In genomic region chr21:22871692-22872091, GRCh38 we compare ENCODE assay signal across 16 cellular contexts.
DNase-seq lines count a peak whose midpoint lies in the region; ATAC-seq, FAIRE-seq and TF ChIP-seq lines count a peak whose summit lies in the region.
"Had no signal": no experiment of that assay in that cellular context is flagged by ENCODE, and none has a peak within 500 bp of the region (broad histone marks: within the 10 kb centered on the region; RNA-seq: fewer than 3 reads in every experiment).

No MANE protein-coding gene starts in this region.

- no peaks in the 10 kb centered on the region for H3K36me3 Mint-ChIP-seq in activated T-cell treated with anti-CD3 and anti-CD28 coated beads, Interleukin-2, amount 50 U/mL, for 72 hours (ENCODE audit: insufficient read depth in 2 of 2)

- no peaks in the 10 kb centered on the region for H3K9me3 ChIP-seq in lower lobe of right lung
- no peaks in the 10 kb centered on the region for H3K9me3 ChIP-seq in testis

- no peak for DNase-seq in activated T-cell treated with anti-CD3 and anti-CD28 coated beads, Interleukin-2, amount 50 U/mL, for 72 hours
- DNase-seq in activated T-cell treated with anti-CD3 and anti-CD28 coated beads, Interleukin-2, amount 50 U/mL, for 48 hours: no peak
- peak; percentile 67 for DNase-seq in OCI-M1 (lab: John Stamatoyannopoulos, UW)
- DNase-seq in bronchial epithelial cell (ENCODE audit: low read depth): peak; percentile 70
- DNase-seq in lower lobe of right lung: no peak
- no peak for DNase-seq in activated CD4-positive, alpha-beta T cell treated with anti-CD3 and anti-CD28 coated beads, Interleukin-2, amount 50 U/mL, for 48 hours
- no peak for DNase-seq in testis
- DNase-seq in cortex of kidney (lab: John Stamatoyannopoulos, UW): no peak
- DNase-seq: C1 segment of cervical spinal cord; CD4-positive, alpha-beta T cell; DND-41; GF-D8; GM23248 had no signal

- TF ChIP-seq CTCF in bronchial epithelial cell (IDR thresholded peaks at IDR 0.05; ENCODE audit: insufficient read depth, low read length, severe bottlenecking) (peak; percentile 1), lower lobe of right lung (IDR thresholded peaks at IDR 0.05) (no peak), testis (IDR thresholded peaks at IDR 0.05) (no peak)

- peaks cover under 1% of the 10 kb centered on the region for H3K27me3 Mint-ChIP-seq in activated T-cell treated with anti-CD3 and anti-CD28 coated beads, Interleukin-2, amount 50 U/mL, for 72 hours (ENCODE audit: low read depth)
- H3K27me3 Mint-ChIP-seq: CD4-positive, alpha-beta T cell had no signal

- H3K27me3 ChIP-seq in bronchial epithelial cell (ENCODE audit: control insufficient read depth, insufficient read depth, low read length) (no peaks in the 10 kb centered on the region), lower lobe of right lung (ENCODE audit: low read depth) (no peaks in the 10 kb centered on the region), testis (no peaks in the 10 kb centered on the region)

- H3K9me3 Mint-ChIP-seq in activated T-cell treated with anti-CD3 and anti-CD28 coated beads, Interleukin-2, amount 50 U/mL, for 72 hours: peaks cover 3% of the 10 kb centered on the region in 2 donors

- TF ChIP-seq POLR2A in testis (IDR thresholded peaks at IDR 0.05): no peak

- H3K4me3 ChIP-seq in bronchial epithelial cell (ENCODE audit: low read depth, low read length): no peak overlapping the region
- H3K4me3 ChIP-seq in lower lobe of right lung: no peak overlapping the region
- no peak overlapping the region for H3K4me3 ChIP-seq in testis
- H3K4me3 ChIP-seq: GM23248 had no signal

- no peak for ATAC-seq in activated T-cell treated with anti-CD3 and anti-CD28 coated beads, Interleukin-2, amount 50 U/mL, for 72 hours (replicated peaks in 1 of 2)
- ATAC-seq in lower lobe of right lung: no peak
- ATAC-seq: HCT116 had no signal

- 78 to 79% methylated on average over 4 of the region's 4 CpGs for WGBS in testis, 2 donors

- H3K4me3 Mint-ChIP-seq in activated T-cell treated with anti-CD3 and anti-CD28 coated beads, Interleukin-2, amount 50 U/mL, for 72 hours: no peak overlapping the region
- H3K4me3 Mint-ChIP-seq: B cell; CD4-positive, alpha-beta T cell had no signal

- peak overlapping the region; percentile 58 for H3K27ac Mint-ChIP-seq in activated T-cell treated with anti-CD3 and anti-CD28 coated beads, Interleukin-2, amount 50 U/mL, for 72 hours
- H3K27ac Mint-ChIP-seq: B cell; CD4-positive, alpha-beta T cell had no signal

- H3K36me3 ChIP-seq in bronchial epithelial cell (ENCODE audit: control insufficient read depth, insufficient read depth, low read length): no peaks in the 10 kb centered on the region
- H3K36me3 ChIP-seq in lower lobe of right lung: no peaks in the 10 kb centered on the region
- no peaks in the 10 kb centered on the region for H3K36me3 ChIP-seq in testis (ENCODE audit: low read depth, missing control alignments)

- H3K4me1 Mint-ChIP-seq in activated T-cell treated with anti-CD3 and anti-CD28 coated beads, Interleukin-2, amount 50 U/mL, for 72 hours (ENCODE audit: low read depth): no peaks in the 10 kb centered on the region
- H3K4me1 Mint-ChIP-seq: B cell had no signal

- FAIRE-seq in bronchial epithelial cell (lab: Jason Lieb, UNC): no peak
- FAIRE-seq: H54 had no signal

- H3K4me1 ChIP-seq in lower lobe of right lung: no peaks in the 10 kb centered on the region
- no peaks in the 10 kb centered on the region for H3K4me1 ChIP-seq in testis

- H3K27ac ChIP-seq in lower lobe of right lung (no peak overlapping the region), testis (no peak overlapping the region)
- H3K27ac ChIP-seq: GM23248 had no signal

- intact Hi-C loops in lower lobe of right lung (cut with DNase I) (no loop called here), testis (cut with DNase I; ENCODE audit: low total_unique reads) (no loop called here)

Comparison
In these comparisons a context has a peak if more than half of its experiments do, and no peak if none do; other contexts are left out.
1. DNase-seq: peak in OCI-M1 (single experiment) and bronchial epithelial cell (single experiment); none in activated T-cell treated with anti-CD3 and anti-CD28 coated beads, Interleukin-2, amount 50 U/mL, for 72 hours (0 of 2), activated T-cell treated with anti-CD3 and anti-CD28 coated beads, Interleukin-2, amount 50 U/mL, for 48 hours (0 of 2), lower lobe of right lung (single experiment), activated CD4-positive, alpha-beta T cell treated with anti-CD3 and anti-CD28 coated beads, Interleukin-2, amount 50 U/mL, for 48 hours (0 of 2), testis (single experiment) and cortex of kidney (single experiment).